ENCODE assay signal across 19 cellular contexts in genomic region chr17:80848449-80849102, GRCh38.
A peak's percentile ranks its signal among the peaks of the same experiment; 100 is the strongest.
DNase-seq lines count a peak whose midpoint lies in the region; ATAC-seq, FAIRE-seq and TF ChIP-seq lines count a peak whose summit lies in the region.
"Had no signal": no experiment of that assay in that cellular context is flagged by ENCODE, and none has a peak within 500 bp of the region (broad histone marks: within the 10 kb centered on the region; RNA-seq: fewer than 3 reads in every experiment).

No MANE protein-coding gene starts in this region.

- TF ChIP-seq CTCF in MCF 10A (IDR thresholded peaks at IDR 0.05; ENCODE audit: unreplicated experiment) (no peak), mammary epithelial cell (conservative IDR thresholded peaks at IDR 0.05 in 1 of 2, IDR thresholded peaks at IDR 0.05 in 1 of 2; ENCODE audit: extremely low read depth in 1 of 2, insufficient read depth in 1 of 2, low read depth in 1 of 2, low read length in 2 of 2) (no peak)

- no peak overlapping the region for H3K27ac ChIP-seq in mammary epithelial cell (ENCODE audit: insufficient read depth, low read depth, low read length)
- H3K27ac ChIP-seq in effector memory CD4-positive, alpha-beta T cell (ENCODE audit: insufficient read depth, low read length, poor library complexity, severe bottlenecking): peak overlapping the region; percentile 60
- H3K27ac ChIP-seq: gastroesophageal sphincter, left lung, pancreas, testis had no signal

- H3K4me1 Mint-ChIP-seq in MCF 10A (ENCODE audit: insufficient read depth, unreplicated experiment) (peaks cover 11% of the 10 kb centered on the region), T-helper 17 cell (peaks cover 36% of the 10 kb centered on the region)
- H3K4me1 Mint-ChIP-seq in stimulated activated naive CD8-positive, alpha-beta T cell treated with anti-CD3 and anti-CD28 coated beads, Interleukin-15, amount 100 ng/mL, for 72 hours: peaks cover 91% of the 10 kb centered on the region

- in situ Hi-C loops in mammary epithelial cell (cut with MboI; ENCODE audit: low sequenced_read_pairs in 2 of 2): no loop called here

- H3K4me3 ChIP-seq in mammary epithelial cell (replicated peaks in 1 of 3; ENCODE audit: insufficient read depth in 1 of 3, low read depth in 2 of 3, low read length in 3 of 3): no peak overlapping the region
- H3K4me3 ChIP-seq in effector memory CD4-positive, alpha-beta T cell (ENCODE audit: insufficient read depth, low read depth, low read length, poor library complexity, severe bottlenecking): no peak overlapping the region
- H3K4me3 ChIP-seq: gastroesophageal sphincter, left lung, pancreas, testis had no signal

- dilution Hi-C loops in mammary epithelial cell (cut with HindIII; ENCODE audit: low sequenced_read_pairs): no loop called here

- POLR2A ChIA-PET in MCF 10A (lab: Yijun Ruan, JAX): interaction anchor here (1.2 kb wide), 1 partner anchor 15 kb away, joined by 3 read pairs; no protein-coding TSS in a partner anchor

- H3K36me3 Mint-ChIP-seq in MCF 10A (ENCODE audit: insufficient read depth, unreplicated experiment): peaks cover 6% of the 10 kb centered on the region
- H3K36me3 Mint-ChIP-seq in T-helper 17 cell (ENCODE audit: low read depth): peaks cover 4% of the 10 kb centered on the region

- H3K79me2 ChIP-seq in mammary epithelial cell (ENCODE audit: insufficient read depth, low read length): no peaks in the 10 kb centered on the region

- no peak overlapping the region for H3K4me3 Mint-ChIP-seq in MCF 10A (ENCODE audit: unreplicated experiment)
- H3K4me3 Mint-ChIP-seq in T-helper 17 cell: peak overlapping the region; percentile 64
- H3K4me3 Mint-ChIP-seq in stimulated activated naive CD8-positive, alpha-beta T cell treated with anti-CD3 and anti-CD28 coated beads, Interleukin-15, amount 100 ng/mL, for 72 hours: peak overlapping the region in 1 of 2 donors; percentile 60
- H3K4me3 Mint-ChIP-seq: dendritic cell treated with granulocyte-macrophage colony-stimulating factor and Interleukin-4, amounts not matched to agents 40 ng/mL and 50 ng/mL, for 4 days had no signal

- CTCF ChIA-PET in MCF 10A (lab: Yijun Ruan, JAX) (interaction anchor here (0.5 kb wide), 1 partner anchor 1140 kb away, joined by 3 read pairs; no protein-coding TSS in a partner anchor), mammary epithelial cell (lab: Charles Lee; ENCODE audit: low non-redundant PET) (no interaction called here)

- peaks cover 13% of the 10 kb centered on the region for H3K4me1 ChIP-seq in mammary epithelial cell (ENCODE audit: insufficient read depth, low read length)
- H3K4me1 ChIP-seq in effector memory CD4-positive, alpha-beta T cell (ENCODE audit: control insufficient read depth, insufficient read depth, low read length, poor library complexity, severe bottlenecking): peaks cover 33% of the 10 kb centered on the region
- H3K4me1 ChIP-seq: gastroesophageal sphincter, left lung, testis had no signal

- intact Hi-C loops in MCF 10A (cut with micrococcal nuclease): no loop called here
- intact Hi-C loops in mammary epithelial cell (cut with micrococcal nuclease): no loop called here

- no peak for ATAC-seq in T-helper 17 cell
- no peak for ATAC-seq in stimulated activated naive CD8-positive, alpha-beta T cell treated with anti-CD3 and anti-CD28 coated beads, Interleukin-15, amount 100 ng/mL, for 72 hours
- no peak for ATAC-seq in GM18520 (IDR thresholded peaks at IDR 0.05; ENCODE audit: unreplicated experiment)
- ATAC-seq: gastroesophageal sphincter, left lung, pancreas had no signal

- H3K9me3 Mint-ChIP-seq in MCF 10A (ENCODE audit: unreplicated experiment): no peaks in the 10 kb centered on the region
- no peaks in the 10 kb centered on the region for H3K9me3 Mint-ChIP-seq in stimulated activated naive CD8-positive, alpha-beta T cell treated with anti-CD3 and anti-CD28 coated beads, Interleukin-15, amount 100 ng/mL, for 72 hours
- H3K9me3 Mint-ChIP-seq: dendritic cell treated with granulocyte-macrophage colony-stimulating factor and Interleukin-4, amounts not matched to agents 40 ng/mL and 50 ng/mL, for 4 days had no signal

- H3K27ac Mint-ChIP-seq in MCF 10A (ENCODE audit: low read depth, unreplicated experiment) (peak overlapping the region; percentile 19), T-helper 17 cell (peak overlapping the region; percentile 91)
- H3K27ac Mint-ChIP-seq in stimulated activated naive CD8-positive, alpha-beta T cell treated with anti-CD3 and anti-CD28 coated beads, Interleukin-15, amount 100 ng/mL, for 72 hours: peak overlapping the region; percentile 22 to 89
- H3K27ac Mint-ChIP-seq: dendritic cell treated with granulocyte-macrophage colony-stimulating factor and Interleukin-4, amounts not matched to agents 40 ng/mL and 50 ng/mL, for 4 days had no signal

- BruUV-seq in MCF 10A (replicated peaks; lab: Mats Ljungman, UMichigan) (no TSS peak), mammary epithelial cell (replicated peaks; lab: Mats Ljungman, UMichigan) (no TSS peak)

- no peaks in the 10 kb centered on the region for H3K9me3 ChIP-seq in mammary epithelial cell (replicated peaks; ENCODE audit: insufficient read depth, low read length)
- H3K9me3 ChIP-seq in T-helper 17 cell (ENCODE audit: control insufficient read depth, low read length, poor library complexity, severe bottlenecking): no peaks in the 10 kb centered on the region
- no peaks in the 10 kb centered on the region for H3K9me3 ChIP-seq in effector memory CD4-positive, alpha-beta T cell (ENCODE audit: control insufficient read depth, low read length)
- H3K9me3 ChIP-seq: gastroesophageal sphincter, left lung, pancreas, testis had no signal

- H3K4me2 ChIP-seq in mammary epithelial cell (ENCODE audit: insufficient read depth, low read depth, low read length): no peak overlapping the region

- H2AFZ ChIP-seq in mammary epithelial cell (ENCODE audit: low read depth, low read length): no peak overlapping the region

- no peak overlapping the region for H3K9ac ChIP-seq in mammary epithelial cell (ENCODE audit: insufficient read depth, low read length)

- FAIRE-seq in RCC 7860 (lab: Jason Lieb, UNC): no peak
- FAIRE-seq: pancreas had no signal

- no peaks in the 10 kb centered on the region for H3K27me3 ChIP-seq in mammary epithelial cell (ENCODE audit: insufficient read depth, low read length)
- H3K27me3 ChIP-seq in effector memory CD4-positive, alpha-beta T cell (replicated peaks; ENCODE audit: control insufficient read depth, insufficient read depth, low read length, poor library complexity, severe bottlenecking): no peaks in the 10 kb centered on the region
- H3K27me3 ChIP-seq: gastroesophageal sphincter, left lung, pancreas, testis had no signal

- H3K27me3 Mint-ChIP-seq in MCF 10A (ENCODE audit: insufficient read depth, unreplicated experiment) (no peaks in the 10 kb centered on the region), T-helper 17 cell (no peaks in the 10 kb centered on the region)
- H3K27me3 Mint-ChIP-seq in stimulated activated naive CD8-positive, alpha-beta T cell treated with anti-CD3 and anti-CD28 coated beads, Interleukin-15, amount 100 ng/mL, for 72 hours: no peaks in the 10 kb centered on the region
- H3K27me3 Mint-ChIP-seq: dendritic cell treated with granulocyte-macrophage colony-stimulating factor and Interleukin-4, amounts not matched to agents 40 ng/mL and 50 ng/mL, for 4 days had no signal

- WGBS in mammary epithelial cell (ENCODE audit: low coverage, missing lambda C conversion rate): 98% methylated on average over 18 of the region's 21 CpGs

- no peak for DNase-seq in MCF 10A (ENCODE audit: unreplicated experiment)
- no peak for DNase-seq in mammary epithelial cell
- no peak for DNase-seq in T-helper 17 cell
- DNase-seq in effector memory CD4-positive, alpha-beta T cell: no peak
- DNase-seq in stimulated activated naive CD8-positive, alpha-beta T cell treated with anti-CD3 and anti-CD28 coated beads, Interleukin-15, amount 100 ng/mL, for 72 hours: no peak
- DNase-seq in NCI-H146 treated with DMSO at 0.1 percent for 48 hours (lab: John Stamatoyannopoulos, UW; ENCODE audit: unreplicated experiment): no peak
- no peak for DNase-seq in RCC 7860 (ENCODE audit: low spot score)
- DNase-seq: activated CD4-positive, alpha-beta T cell treated with anti-CD3 and anti-CD28 coated beads, Interleukin-2, amount 50 U/mL, for 1 hour; activated effector memory CD4-positive, alpha-beta T cell treated with anti-CD3 and anti-CD28 coated beads, Interleukin-2, amount 50 U/mL, for 16 hours; Calu3; NCI-H1930; NCI-H524; stimulated activated CD4-positive, alpha-beta T cell treated with anti-CD3 and anti-CD28 coated beads, Interleukin-2, amount 100 ng/mL, for 48 hours had no signal

- no peaks in the 10 kb centered on the region for H3K36me3 ChIP-seq in mammary epithelial cell (ENCODE audit: insufficient read depth, low read length)
- H3K36me3 ChIP-seq in effector memory CD4-positive, alpha-beta T cell (ENCODE audit: control insufficient read depth, insufficient read depth, low read length): no peaks in the 10 kb centered on the region
- H3K36me3 ChIP-seq: pancreas had no signal

- H4K20me1 ChIP-seq in mammary epithelial cell (ENCODE audit: insufficient read depth, low read length): no peaks in the 10 kb centered on the region

Comparison
In these comparisons a context has a peak if more than half of its experiments do, and no peak if none do; other contexts are left out.
1. H3K27ac Mint-ChIP-seq: peak in every context shown above with its lines; median percentile 91 in T-helper 17 cell; 56 in stimulated activated naive CD8-positive, alpha-beta T cell treated with anti-CD3 and anti-CD28 coated beads, Interleukin-15, amount 100 ng/mL, for 72 hours; 19 in MCF 10A.